In genomic region chr1:999797-1000356, GRCh38 we compare ENCODE assay signal across 8 cellular contexts. TPM values are rescaled to one million over a fixed set of nuclear protein-coding genes. Genes with fewer than 3 reads are reported as not detected.
DNase-seq lines count a peak whose midpoint lies in the region; ATAC-seq, FAIRE-seq and TF ChIP-seq lines count a peak whose summit lies in the region.

TSS of gene HES4 (minus strand) at chr1:1000097. CDS start at chr1:999973, 124 bp downstream.

- no peaks in the 10 kb centered on the region for H3K36me3 ChIP-seq in BLaER1

- peak within 1 kb of the TSS; percentile 88 for H3K4me2 ChIP-seq in BLaER1

- peaks cover 9% of the 10 kb centered on the region for H3K4me1 Mint-ChIP-seq in activated T-cell treated with anti-CD3 and anti-CD28 coated beads, Interleukin-2, amount 50 U/mL, for 4 hours (ENCODE audit: low read depth)

- H3K9me3 ChIP-seq in BLaER1, result no peaks in the 10 kb centered on the region

- peaks cover 65% of the 10 kb centered on the region for H4K20me1 ChIP-seq in BLaER1

- H3K27me3 Mint-ChIP-seq in activated T-cell treated with anti-CD3 and anti-CD28 coated beads, Interleukin-2, amount 50 U/mL, for 4 hours (ENCODE audit: low read depth), result peaks cover 33% of the 10 kb centered on the region

- H3K4me1 ChIP-seq in BLaER1, result peaks cover 70% of the 10 kb centered on the region

- H3K9me3 Mint-ChIP-seq in activated T-cell treated with anti-CD3 and anti-CD28 coated beads, Interleukin-2, amount 50 U/mL, for 4 hours, result no peaks in the 10 kb centered on the region

- FAIRE-seq in H54 (lab: Jason Lieb, UNC), result no peak

- peaks cover 97% of the 10 kb centered on the region for H3K27me3 ChIP-seq in BLaER1

- H3K4me3 Mint-ChIP-seq in activated T-cell treated with anti-CD3 and anti-CD28 coated beads, Interleukin-2, amount 50 U/mL, for 4 hours, result peak within 1 kb of the TSS; percentile 70

- peak within 1 kb of the TSS; percentile 55; the same call in 1 of the 2 replicates for H3K27ac ChIP-seq in BLaER1

- peak within 1 kb of the TSS; percentile 70 for H3K4me3 ChIP-seq in BLaER1

- peak within 1 kb of the TSS; percentile 65 for H3K9ac ChIP-seq in BLaER1

- peak; percentile 70 to 72 for ATAC-seq in activated T-cell treated with anti-CD3 and anti-CD28 coated beads, Interleukin-2, amount 50 U/mL, for 4 hours
- peak; percentile 37 for ATAC-seq in stimulated activated naive CD8-positive, alpha-beta T cell treated with anti-CD3 and anti-CD28 coated beads, Interleukin-15, Interleukin-2, amounts not matched to agents 100 U/mL and 50 U/mL, for 24 hours

- TF ChIP-seq POLR2A in H54 (IDR thresholded peaks at IDR 0.05; ENCODE audit: low read depth, low read length) (peak; percentile 94), erythroblast (IDR thresholded peaks at IDR 0.05; ENCODE audit: low read length) (no peak)

- no peaks in the 10 kb centered on the region for H3K36me3 Mint-ChIP-seq in activated T-cell treated with anti-CD3 and anti-CD28 coated beads, Interleukin-2, amount 50 U/mL, for 4 hours (ENCODE audit: insufficient read depth)

- peak; percentile 81 for DNase-seq in H54 (ENCODE audit: insufficient read length, low spot score)
- DNase-seq in NCI-H510A (lab: John Stamatoyannopoulos, UW), result peak; percentile 96
- peak; percentile 67 for DNase-seq in activated T-cell treated with anti-CD3 and anti-CD28 coated beads, Interleukin-2, amount 50 U/mL, for 4 hours
- DNase-seq in erythroblast (lab: John Stamatoyannopoulos, UW), result peak; percentile 69 to 74
- peak; percentile 62 for DNase-seq in middle frontal gyrus (ENCODE audit: extremely low spot score, low spot score)
- DNase-seq in stimulated activated naive CD8-positive, alpha-beta T cell treated with anti-CD3 and anti-CD28 coated beads, Interleukin-15, Interleukin-2, amounts not matched to agents 100 U/mL and 50 U/mL, for 24 hours, result peak; percentile 72
- DNase-seq in NCI-H1092 treated with DMSO at 0.1 percent for 48 hours (lab: John Stamatoyannopoulos, UW), result no peak

RNA-seq across cellular contexts. Expression of gene HES4, which starts in this region (rescaled TPM):
- 1 to 10 TPM; 1.3 to 3.0 (median 2.7) TPM for total RNA-seq in activated T-cell treated with anti-CD3 and anti-CD28 coated beads, Interleukin-2, amount 50 U/mL, for 4 hours
